8 cellular contexts compared by ENCODE assay signal in the genomic region with DNA sequence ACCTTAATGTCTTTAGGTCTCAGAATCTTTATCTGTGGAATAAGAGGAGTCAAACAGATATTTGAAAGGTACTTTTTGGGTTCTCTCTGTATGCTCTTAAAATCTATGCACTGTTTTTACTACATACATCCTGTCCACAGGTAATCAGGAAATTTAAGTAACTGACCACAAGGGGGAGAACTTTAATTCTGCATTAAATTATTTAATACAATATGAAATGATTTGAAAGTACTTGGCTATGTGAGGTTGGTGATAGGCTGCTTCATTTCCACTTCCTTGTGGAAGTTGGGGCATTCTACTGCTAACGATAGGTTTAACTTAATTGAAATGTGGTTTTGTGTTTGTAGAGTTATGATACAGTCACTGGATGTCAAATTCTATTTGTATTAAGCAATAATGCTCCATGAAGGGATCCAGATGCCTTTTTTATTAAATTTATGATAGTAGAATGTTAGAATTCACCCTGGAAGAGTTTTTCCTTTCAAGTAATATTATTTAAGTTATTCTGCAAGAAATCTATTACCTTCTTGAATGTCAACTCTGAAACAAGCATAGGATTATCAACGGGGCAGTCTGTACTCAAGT. TPM values are rescaled to one million over a fixed set of nuclear protein-coding genes. Genes with fewer than 3 reads are reported as not detected.
DNase-seq lines count a peak whose midpoint lies in the region; ATAC-seq and TF ChIP-seq lines count a peak whose summit lies in the region.

No MANE protein-coding gene starts in this region.

- TF ChIP-seq CTCF in BJ (IDR thresholded peaks at IDR 0.05; ENCODE audit: insufficient read depth, low read depth, low read length): peak; percentile 39
- peak; percentile 87 for TF ChIP-seq CTCF in OCI-LY7 (conservative IDR thresholded peaks at IDR 0.05; ENCODE audit: low read length)
- peak; percentile 33 for TF ChIP-seq CTCF in fibroblast of villous mesenchyme (IDR thresholded peaks at IDR 0.05; ENCODE audit: insufficient read depth, low read depth, low read length)

- DNase-seq in BJ (ENCODE audit: low read depth) (no peak), OCI-LY7 (ENCODE audit: low spot score) (peak; percentile 37), fibroblast of villous mesenchyme (ENCODE audit: low read depth) (peak; percentile 4), sciatic nerve (ENCODE audit: low spot score) (no peak), left colon (no peak), COR-L47 (lab: John Stamatoyannopoulos, UW) (no peak)

- intact Hi-C loops in OCI-LY7 (cut with micrococcal nuclease; ENCODE audit: unreplicated experiment) (no loop called here), sciatic nerve (cut with DNase I) (no loop called here), left colon (cut with DNase I, micrococcal nuclease) (no loop called here)

- no peak overlapping the region for H3K27ac ChIP-seq in OCI-LY7 (ENCODE audit: low read depth, low read length, poor library complexity, severe bottlenecking)

- H3K9me2 ChIP-seq in OCI-LY7 (ENCODE audit: insufficient read depth, low read length): no peaks in the 10 kb centered on the region

- ATAC-seq in GM19395 (IDR thresholded peaks at IDR 0.05; ENCODE audit: unreplicated experiment): peak; percentile 55
- ATAC-seq in sciatic nerve: no peak
- ATAC-seq in left colon: no peak
- ATAC-seq in HG03139 (IDR thresholded peaks at IDR 0.05; ENCODE audit: unreplicated experiment): no peak

- CTCF ChIA-PET in BJ (lab: Yijun Ruan, JAX) (no interaction called here), OCI-LY7 (lab: Charles Lee; ENCODE audit: unreplicated experiment) (no interaction called here)

- no peak overlapping the region for H2AFZ ChIP-seq in OCI-LY7 (ENCODE audit: low read length)

- no peaks in the 10 kb centered on the region for H3K4me1 ChIP-seq in OCI-LY7 (ENCODE audit: insufficient read depth, low read length, poor library complexity, severe bottlenecking)

- BruUV-seq in OCI-LY7 (replicated peaks; lab: Mats Ljungman, UMichigan): no TSS peak

- H3K36me3 ChIP-seq in BJ (ENCODE audit: control insufficient read depth, insufficient read depth, low read length) (no peaks in the 10 kb centered on the region), OCI-LY7 (ENCODE audit: insufficient read depth, low read length) (no peaks in the 10 kb centered on the region)

- H3K9me3 ChIP-seq in OCI-LY7 (ENCODE audit: low read length): no peaks in the 10 kb centered on the region

- H3K4me3 ChIP-seq in BJ (ENCODE audit: low read depth, low read length) (no peak overlapping the region), OCI-LY7 (ENCODE audit: low read depth, low read length, poor library complexity, severe bottlenecking) (no peak overlapping the region), fibroblast of villous mesenchyme (ENCODE audit: low read depth, low read length) (no peak overlapping the region)

- no peaks in the 10 kb centered on the region for H3K27me3 ChIP-seq in BJ (ENCODE audit: control insufficient read depth, insufficient read depth, low read length)

- POLR2A ChIA-PET in BJ (lab: Charles Lee) (no interaction called here), OCI-LY7 (lab: Charles Lee) (interaction anchor here (0.9 kb wide), 1 partner anchor 8 kb away, joined by 3 read pairs; no protein-coding TSS in a partner anchor)

- H3K4me2 ChIP-seq in OCI-LY7 (ENCODE audit: low read length): no peak overlapping the region

- H3K79me2 ChIP-seq in OCI-LY7 (ENCODE audit: insufficient read depth, low read depth, low read length): no peaks in the 10 kb centered on the region

- H4K20me1 ChIP-seq in OCI-LY7 (ENCODE audit: insufficient read depth, low read length): no peaks in the 10 kb centered on the region

RNA-seq across cellular contexts. Expression of a gene that starts 6.0 kb away (rescaled TPM):
- not detected in 2 replicates for polyA plus RNA-seq in BJ (2011; rRNA removed)
- polyA minus RNA-seq in BJ (2011; rRNA and poly(A)+ RNA removed): not detected in 2 replicates
- not detected in 2 replicates for total RNA-seq in OCI-LY7 (2014; rRNA removed; shearing (Covaris generic))
- total RNA-seq in OCI-LY7 (2022) (not detected in 2 replicates), fibroblast of villous mesenchyme (not detected in 2 replicates), sciatic nerve (not detected), left colon (not detected)

RNA-seq across cellular contexts. Expression of a gene that starts 30.1 kb away (rescaled TPM):
- not detected in 2 replicates for polyA plus RNA-seq in BJ (2011; rRNA removed)
- not detected in 2 replicates for polyA minus RNA-seq in BJ (2011; rRNA and poly(A)+ RNA removed)
- not detected in 2 replicates for total RNA-seq in OCI-LY7 (2014; rRNA removed; shearing (Covaris generic))
- total RNA-seq in OCI-LY7 (2022) (not detected in 2 replicates), fibroblast of villous mesenchyme (under 0.01 TPM in 1 of 2 replicates, not detected in the other), sciatic nerve (not detected), left colon (not detected)

Comparison
In these comparisons a context has a peak if more than half of its experiments do, and no peak if none do; other contexts are left out.
1. DNase-seq: peak in OCI-LY7 (single experiment) and fibroblast of villous mesenchyme (single experiment); none in BJ (single experiment), sciatic nerve (single experiment), left colon (0 of 2) and COR-L47 (single experiment).
2. CTCF ChIP-seq: peak in every context shown above with its lines; median percentile 87 in OCI-LY7; 39 in BJ; 33 in fibroblast of villous mesenchyme.